15 cellular contexts compared by ENCODE assay signal in the genomic region with DNA sequence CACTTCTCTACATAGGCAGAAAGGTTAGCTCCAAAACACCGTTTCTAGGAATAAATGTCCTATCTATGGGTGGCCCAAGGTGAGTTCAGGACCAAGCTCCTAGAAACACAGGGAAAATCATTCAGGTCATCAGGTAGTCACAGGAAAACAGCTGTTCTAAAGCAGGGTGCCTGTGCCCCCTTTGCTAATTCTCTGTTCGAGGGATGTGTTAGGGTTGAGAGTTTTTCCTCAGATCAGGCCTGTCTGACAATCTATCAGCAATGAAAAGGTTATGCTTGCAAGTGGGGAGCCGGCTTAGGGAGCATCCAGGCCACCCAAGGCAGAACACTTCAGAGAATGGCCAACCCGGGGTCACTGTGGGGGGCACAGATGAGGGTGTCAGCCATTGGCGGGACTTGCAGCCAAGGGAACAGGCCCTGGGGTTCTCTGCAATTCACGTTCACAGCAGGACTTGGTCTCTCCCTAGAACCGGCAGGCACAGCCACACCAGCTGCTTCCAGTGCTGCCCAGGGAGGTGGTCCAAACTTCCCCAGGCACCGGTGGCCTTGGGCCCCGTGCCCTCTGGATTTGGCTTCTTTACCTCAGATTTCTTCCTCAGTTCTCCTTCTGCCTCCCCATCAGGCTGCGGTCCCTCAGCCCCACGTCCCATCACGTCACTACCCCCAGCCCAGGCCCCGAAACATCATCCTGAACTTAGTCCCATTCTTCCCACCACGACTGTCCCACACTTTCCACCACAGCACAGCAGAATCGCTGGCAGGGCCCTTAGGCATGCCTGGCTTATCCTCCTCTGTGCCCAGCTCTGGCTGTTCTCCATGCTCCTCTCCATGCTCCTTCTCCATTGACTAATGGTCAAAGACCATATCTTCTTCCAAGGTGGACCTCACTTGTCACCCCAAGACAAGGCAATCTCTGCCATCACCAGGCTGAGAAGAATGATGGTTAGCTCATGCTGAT. TPM values are rescaled to one million over a fixed set of nuclear protein-coding genes. Genes with fewer than 3 reads are reported as not detected.
A peak's percentile ranks its signal among the peaks of the same experiment; 100 is the strongest.
DNase-seq lines count a peak whose midpoint lies in the region; ATAC-seq and TF ChIP-seq lines count a peak whose summit lies in the region.
"Had no signal": no experiment of that assay in that cellular context is flagged by ENCODE, and none has a peak within 500 bp of the region (broad histone marks: within the 10 kb centered on the region; RNA-seq: fewer than 3 reads in every experiment).

No MANE protein-coding gene starts in this region.

- H3K4me1 ChIP-seq in CD8-positive, alpha-beta T cell (ENCODE audit: insufficient read depth, low read length), result peaks cover 98% of the 10 kb centered on the region
- H3K4me1 ChIP-seq: SJSA1 had no signal

- DNase-seq in CD8-positive, alpha-beta T cell, result no peak
- DNase-seq in natural killer cell, result no peak
- DNase-seq in NCI-H748 (lab: John Stamatoyannopoulos, UW; ENCODE audit: unreplicated experiment), result no peak
- no peak for DNase-seq in nephron progenitor cell
- DNase-seq: DMS79, left colon, NCI-H2029, NCI-H524 treated with DMSO at 0.1 percent for 48 hours, right lobe of liver had no signal

- no peaks in the 10 kb centered on the region for H3K9me3 Mint-ChIP-seq in CD8-positive, alpha-beta T cell
- H3K9me3 Mint-ChIP-seq in activated naive CD8-positive, alpha-beta T cell (ENCODE audit: low read depth), result no peaks in the 10 kb centered on the region
- no peaks in the 10 kb centered on the region for H3K9me3 Mint-ChIP-seq in natural killer cell
- no peaks in the 10 kb centered on the region for H3K9me3 Mint-ChIP-seq in nephron progenitor cell

- TF ChIP-seq CTCF in CD8-positive, alpha-beta T cell (IDR thresholded peaks at IDR 0.05), result no peak
- TF ChIP-seq CTCF in natural killer cell (IDR thresholded peaks at IDR 0.05), result no peak
- TF ChIP-seq CTCF in nephron progenitor cell (IDR thresholded peaks at IDR 0.05), result no peak

- no peaks in the 10 kb centered on the region for H3K27me3 Mint-ChIP-seq in CD8-positive, alpha-beta T cell (ENCODE audit: low read depth)
- H3K27me3 Mint-ChIP-seq in activated naive CD8-positive, alpha-beta T cell, result no peaks in the 10 kb centered on the region
- H3K27me3 Mint-ChIP-seq in natural killer cell (ENCODE audit: low read depth in 2 of 2) (no peaks in the 10 kb centered on the region), nephron progenitor cell (ENCODE audit: low read depth, poor library complexity) (peaks cover 11% of the 10 kb centered on the region)

- peak overlapping the region; percentile 5 for H3K4me3 ChIP-seq in CD8-positive, alpha-beta T cell (ENCODE audit: low read depth, low read length)
- H3K4me3 ChIP-seq: right lobe of liver, SJSA1, tibial nerve had no signal

- peaks cover 74% of the 10 kb centered on the region for H3K36me3 ChIP-seq in CD8-positive, alpha-beta T cell (ENCODE audit: insufficient read depth, low read length)
- H3K36me3 ChIP-seq in KOPT-K1 (ENCODE audit: insufficient read depth, low read length), result peaks cover 79% of the 10 kb centered on the region
- H3K36me3 ChIP-seq: right lobe of liver, SJSA1, tibial nerve had no signal

- H3K9me3 ChIP-seq in CD8-positive, alpha-beta T cell (ENCODE audit: low read length), result no peaks in the 10 kb centered on the region
- H3K9me3 ChIP-seq in KOPT-K1 (ENCODE audit: insufficient read depth, low read length, poor library complexity, severe bottlenecking), result no peaks in the 10 kb centered on the region
- H3K9me3 ChIP-seq: right lobe of liver, SJSA1 had no signal

- H3K27ac Mint-ChIP-seq in CD8-positive, alpha-beta T cell, result peak overlapping the region; percentile 96
- peak overlapping the region; percentile 100 for H3K27ac Mint-ChIP-seq in activated naive CD8-positive, alpha-beta T cell
- H3K27ac Mint-ChIP-seq in natural killer cell, result peak overlapping the region; percentile 60 to 91
- no peak overlapping the region for H3K27ac Mint-ChIP-seq in nephron progenitor cell

- peak overlapping the region; percentile 75 for H3K4me3 Mint-ChIP-seq in CD8-positive, alpha-beta T cell
- H3K4me3 Mint-ChIP-seq in activated naive CD8-positive, alpha-beta T cell, result peak overlapping the region; percentile 97
- no peak overlapping the region for H3K4me3 Mint-ChIP-seq in natural killer cell
- H3K4me3 Mint-ChIP-seq in nephron progenitor cell, result no peak overlapping the region

- intact Hi-C loops in CD8-positive, alpha-beta T cell (cut with DNase I, micrococcal nuclease), result loop anchor here (1.0 to 10.0 kb wide), 6 partner anchors 10 to 892 kb away; a partner anchor contains a TSS
- intact Hi-C loops in natural killer cell (cut with micrococcal nuclease), result loop anchor here (5.0 kb wide), 1 partner anchor 52 kb away; no protein-coding TSS in a partner anchor

- peaks cover 96% of the 10 kb centered on the region for H3K4me1 Mint-ChIP-seq in CD8-positive, alpha-beta T cell (ENCODE audit: low read depth)
- H3K4me1 Mint-ChIP-seq in activated naive CD8-positive, alpha-beta T cell (ENCODE audit: low read depth), result peaks cover 99% of the 10 kb centered on the region
- H3K4me1 Mint-ChIP-seq in natural killer cell, result peaks cover 60 to 70% of the 10 kb centered on the region in 2 donors
- H3K4me1 Mint-ChIP-seq in nephron progenitor cell, result peaks cover 36% of the 10 kb centered on the region

- no peaks in the 10 kb centered on the region for H3K27me3 ChIP-seq in CD8-positive, alpha-beta T cell (ENCODE audit: insufficient read depth, low read length)
- H3K27me3 ChIP-seq: right lobe of liver, SJSA1, tibial nerve had no signal

- POLR2A ChIA-PET in CD8-positive, alpha-beta T cell (lab: Charles Lee), result interaction anchor here (0.7 to 10.6 kb wide), 13 partner anchors 7 to 295 kb away, joined by 3 to 130 read pairs (median 8); a partner anchor contains a TSS

- CTCF ChIA-PET in CD8-positive, alpha-beta T cell (lab: Charles Lee), result interaction anchor here (0.6 to 16.1 kb wide), 12 partner anchors 10 to 892 kb away, joined by 3 to 203 read pairs (median 4); a partner anchor contains a TSS

- peaks cover 92% of the 10 kb centered on the region for H3K36me3 Mint-ChIP-seq in CD8-positive, alpha-beta T cell
- peaks cover 72% of the 10 kb centered on the region for H3K36me3 Mint-ChIP-seq in activated naive CD8-positive, alpha-beta T cell
- peaks cover 8% of the 10 kb centered on the region for H3K36me3 Mint-ChIP-seq in natural killer cell
- H3K36me3 Mint-ChIP-seq in nephron progenitor cell (ENCODE audit: low read depth), result no peaks in the 10 kb centered on the region

- ATAC-seq in CD8-positive, alpha-beta T cell, result no peak
- ATAC-seq in natural killer cell (no peak), HG03457 (IDR thresholded peaks at IDR 0.05; ENCODE audit: unreplicated experiment) (no peak)

- peak overlapping the region; percentile 39 for H3K27ac ChIP-seq in CD8-positive, alpha-beta T cell (ENCODE audit: low read depth, low read length)
- peak overlapping the region; percentile 99 for H3K27ac ChIP-seq in KOPT-K1 (ENCODE audit: low read depth, low read length, poor library complexity, severe bottlenecking)
- H3K27ac ChIP-seq: right lobe of liver, SJSA1 had no signal

RNA-seq across cellular contexts. Expression of a gene that starts 11.0 kb away (rescaled TPM):
- total RNA-seq in CD8-positive, alpha-beta T cell, result 100 to 1,000 TPM in 1 of 2 experiments, 10 to 100 TPM in 1; 97.8 to 102 TPM
- 10 to 100 TPM; 30.4 to 93.4 (median 60.8) TPM for total RNA-seq in natural killer cell
- total RNA-seq: osteoblast, SJSA1 had no signal

Comparison
In these comparisons a context has a peak if more than half of its experiments do, and no peak if none do; other contexts are left out.
1. H3K4me3 Mint-ChIP-seq: peak in CD8-positive, alpha-beta T cell (single experiment) and activated naive CD8-positive, alpha-beta T cell (single experiment); none in natural killer cell (single experiment) and nephron progenitor cell (single experiment).